In genomic region chr18:35024965-35025364, GRCh38 we compare ENCODE assay signal across 13 cellular contexts. TPM values are rescaled to one million over a fixed set of nuclear protein-coding genes. Genes with fewer than 3 reads are reported as not detected.
DNase-seq lines count a peak whose midpoint lies in the region; ATAC-seq, FAIRE-seq and TF ChIP-seq lines count a peak whose summit lies in the region.
"Had no signal": no experiment of that assay in that cellular context is flagged by ENCODE, and none has a peak within 500 bp of the region (broad histone marks: within the 10 kb centered on the region; RNA-seq: fewer than 3 reads in every experiment).

No MANE protein-coding gene starts in this region.

- POLR2A ChIA-PET in HepG2 (lab: Yijun Ruan, JAX), result interaction anchor here (1.2 kb wide), 1 partner anchor 16 kb away, joined by 5 read pairs; the partner anchor contains the start of gene MAPRE2

- H4K20me1 ChIP-seq in HepG2 (ENCODE audit: insufficient read depth, low read length), result no peaks in the 10 kb centered on the region

- peak; percentile 25; the same call in 1 of the 3 replicates for ATAC-seq in HepG2
- no peak for ATAC-seq in GM18861 (IDR thresholded peaks at IDR 0.05; ENCODE audit: unreplicated experiment)
- no peak for ATAC-seq in GM18498 (IDR thresholded peaks at IDR 0.05; ENCODE audit: unreplicated experiment)
- ATAC-seq: esophagus mucosa had no signal

- WGBS in HepG2 (ENCODE audit: low lambda C conversion rate), result 67% methylated on average over 1 of the region's 1 CpG
- 33 to 61% methylated on average over 1 of the region's 1 CpG for WGBS in testis, 2 donors

- DNase-seq in H4 (ENCODE audit: low spot score) (peak; percentile 29), dedifferentiated amniotic fluid mesenchymal stem cell (ENCODE audit: extremely low spot score) (peak; percentile 90), HepG2 (ENCODE audit: low spot score) (peak; percentile 13), testis (peak; percentile 74), SW 1271 (lab: John Stamatoyannopoulos, UW) (no peak)
- no peak for DNase-seq in effector memory CD4-positive, alpha-beta T cell
- DNase-seq: activated CD4-positive, alpha-beta T cell treated with anti-CD3 and anti-CD28 coated beads, Interleukin-2, amount 50 U/mL, for 1 hour; activated naive CD8-positive, alpha-beta T cell treated with anti-CD3 and anti-CD28 coated beads, Interleukin-2, amount 10 ng/mL, durations not matched to agents 7 days and 5 days; naive B cell; NCI-H2081 treated with DMSO at 0.1 percent for 48 hours had no signal

- intact Hi-C loops in HepG2 (cut with micrococcal nuclease; ENCODE audit: unreplicated experiment), result loop anchor here (5.0 kb wide), 1 partner anchor 48 kb away; no protein-coding TSS in a partner anchor
- intact Hi-C loops in testis (cut with DNase I; ENCODE audit: low total_unique reads), result loop anchor here (10.0 kb wide), 1 partner anchor 120 kb away; no protein-coding TSS in a partner anchor

- no peak for FAIRE-seq in HepG2 (lab: Jason Lieb, UNC)

- TF ChIP-seq CTCF in HepG2 (CRISPR knock-in tag; IDR thresholded peaks at IDR 0.05) (no peak), testis (IDR thresholded peaks at IDR 0.05) (no peak)

- H3K9ac ChIP-seq in HepG2 (ENCODE audit: insufficient read depth, low read depth, low read length), result no peak overlapping the region

- TF ChIP-seq EP300 in HepG2 (IDR thresholded peaks at IDR 0.05; ENCODE audit: low read depth in 2 of 2, low read length in 2 of 2), result no peak
- no peak for TF ChIP-seq EP300 in HepG2 (CRISPR knock-in tag; IDR thresholded peaks at IDR 0.05; ENCODE audit: borderline replicate concordance)

- H3K4me2 ChIP-seq in HepG2 (ENCODE audit: low read depth, low read length), result no peak overlapping the region

- no peak overlapping the region for H2AFZ ChIP-seq in HepG2 (ENCODE audit: low read length)

- H3K9me3 ChIP-seq in HepG2 (ENCODE audit: low read length) (no peaks in the 10 kb centered on the region), testis (no peaks in the 10 kb centered on the region)
- H3K9me3 ChIP-seq in effector memory CD4-positive, alpha-beta T cell (ENCODE audit: control insufficient read depth, low read length), result no peaks in the 10 kb centered on the region

- TF ChIP-seq RAD21 in HepG2 (CRISPR knock-in tag; IDR thresholded peaks at IDR 0.05), result no peak

- H3K4me3 ChIP-seq in HepG2 (replicated peaks in 1 of 3; ENCODE audit: insufficient read depth in 1 of 3, low read depth in 2 of 3, low read length in 3 of 3) (no peak overlapping the region), testis (no peak overlapping the region)
- H3K4me3 ChIP-seq in effector memory CD4-positive, alpha-beta T cell (ENCODE audit: insufficient read depth, low read depth, low read length, poor library complexity, severe bottlenecking), result no peak overlapping the region

- H3K27me3 ChIP-seq in HepG2 (ENCODE audit: control insufficient read depth in 1 of 2, insufficient read depth in 2 of 2, low read length in 2 of 2) (no peaks in the 10 kb centered on the region), testis (no peaks in the 10 kb centered on the region)
- no peaks in the 10 kb centered on the region for H3K27me3 ChIP-seq in effector memory CD4-positive, alpha-beta T cell (replicated peaks; ENCODE audit: control insufficient read depth, insufficient read depth, low read length, poor library complexity, severe bottlenecking)

- H3K79me2 ChIP-seq in HepG2 (ENCODE audit: insufficient read depth, low read length), result no peaks in the 10 kb centered on the region

- H3K27ac ChIP-seq in HepG2 (ENCODE audit: extremely low read length, insufficient read depth, low read length), result no peak overlapping the region
- H3K27ac ChIP-seq in testis, result no peak overlapping the region
- H3K27ac ChIP-seq in effector memory CD4-positive, alpha-beta T cell (ENCODE audit: insufficient read depth, low read length, poor library complexity, severe bottlenecking), result no peak overlapping the region

- peaks cover 26% of the 10 kb centered on the region for H3K4me1 ChIP-seq in HepG2 (ENCODE audit: insufficient read depth, low read length)
- no peaks in the 10 kb centered on the region for H3K4me1 ChIP-seq in testis
- no peaks in the 10 kb centered on the region for H3K4me1 ChIP-seq in effector memory CD4-positive, alpha-beta T cell (ENCODE audit: control insufficient read depth, insufficient read depth, low read length, poor library complexity, severe bottlenecking)

- CTCF ChIA-PET in HepG2 (lab: Yijun Ruan, JAX; ENCODE audit: low intra/inter-chr PET ratio, low total read pairs), result no interaction called here

- TF ChIP-seq POLR2A in HepG2 (IDR thresholded peaks at IDR 0.05; ENCODE audit: insufficient read depth in 1 of 2, low read depth in 2 of 2, low read length in 2 of 2) (no peak), testis (IDR thresholded peaks at IDR 0.05) (no peak)

- in situ Hi-C loops in HepG2 (cut with HindIII; ENCODE audit: extremely low pct_ligation_motif_present, low pct_unique_long_range_greater_than_20kb), result loop anchor here (25.0 kb wide), 1 partner anchor 112 kb away; no protein-coding TSS in a partner anchor

- H3K36me3 ChIP-seq in HepG2 (replicated peaks in 1 of 2; ENCODE audit: control insufficient read depth in 1 of 2, insufficient read depth in 2 of 2, low read length in 2 of 2) (no peaks in the 10 kb centered on the region; a peak in 1 of 5 replicates), testis (ENCODE audit: low read depth, missing control alignments) (no peaks in the 10 kb centered on the region)
- no peaks in the 10 kb centered on the region for H3K36me3 ChIP-seq in effector memory CD4-positive, alpha-beta T cell (ENCODE audit: control insufficient read depth, insufficient read depth, low read length)

- BruUV-seq in HepG2 (replicated peaks; lab: Mats Ljungman, UMichigan), result no TSS peak

TF ChIP-seq in HepG2, 621 proteins besides CTCF, POLR2A, EP300 and RAD21 (continues in another document):
- TF ChIP-seq MAFG (CRISPR knock-in tag; IDR thresholded peaks at IDR 0.05), result no peak
- no peak for TF ChIP-seq FUBP1 (CRISPR knock-in tag; IDR thresholded peaks at IDR 0.05; ENCODE audit: borderline replicate concordance)

RNA-seq across cellular contexts. Expression of gene MAPRE2, which starts 16.2 kb away (rescaled TPM):
- 20.7 and 32.6 TPM in 2 replicates for total RNA-seq in H4 (2014; rRNA removed; shearing (Covaris generic))
- total RNA-seq in HepG2 (2016; rRNA removed; fragmentation: Illumina TruSeq; extraction: Trizol), result 34.5 and 59.9 TPM in 2 replicates
- 3.2 and 3.3 TPM in 2 replicates for total RNA-seq in HepG2 (2016; cell fraction: cytosol; rRNA removed; fragmentation: Illumina TruSeq; extraction: Trizol; ENCODE audit: low read depth)
- 28.5 and 57.7 TPM in 2 replicates for total RNA-seq in HepG2 (2016; cell fraction: insoluble cytoplasmic fraction; rRNA removed; fragmentation: Illumina TruSeq; extraction: Trizol)
- total RNA-seq in HepG2 (2016; cell fraction: membrane; rRNA removed; fragmentation: Illumina TruSeq; extraction: Trizol), result 11.0 and 11.4 TPM in 2 replicates
- 35.9 and 36.8 TPM in 2 replicates for total RNA-seq in HepG2 (2016; cell fraction: nucleus; rRNA removed; fragmentation: Illumina TruSeq; extraction: Trizol)
- 45.9 and 67.9 TPM in 2 replicates for polyA plus RNA-seq in HepG2 (2011; rRNA removed)
- polyA plus RNA-seq in HepG2 (2011; cell fraction: cytosol; rRNA removed), result 44.7 and 50.7 TPM in 2 replicates
- polyA plus RNA-seq in HepG2 (2011; cell fraction: nucleus; rRNA removed), result 22.5 and 24.0 TPM in 2 replicates
- polyA plus RNA-seq in HepG2 (2012), result 38.3 and 53.1 TPM in 2 replicates
- 2.5 and 2.7 TPM in 2 replicates for polyA plus RNA-seq in HepG2 (2016; cell fraction: cytosol; fragmentation: Illumina TruSeq; extraction: Trizol; ENCODE audit: low read depth)
- 79.4 and 84.4 TPM in 2 replicates for polyA plus RNA-seq in HepG2 (2016; cell fraction: insoluble cytoplasmic fraction; fragmentation: Illumina TruSeq; extraction: Trizol; ENCODE audit: low read depth)
- 9.2 and 9.5 TPM in 2 replicates for polyA plus RNA-seq in HepG2 (2016; cell fraction: membrane; fragmentation: Illumina TruSeq; extraction: Trizol; ENCODE audit: low read depth)
- 23.3 and 29.2 TPM in 2 replicates for polyA plus RNA-seq in HepG2 (2016; cell fraction: nucleus; fragmentation: Illumina TruSeq; extraction: Trizol; ENCODE audit: insufficient read depth, low read depth)
- 44.6 and 79.7 TPM in 2 replicates for polyA minus RNA-seq in HepG2 (2011; rRNA and poly(A)+ RNA removed; ENCODE audit: low replicate concordance)
- polyA minus RNA-seq in HepG2 (2011; cell fraction: cytosol; rRNA and poly(A)+ RNA removed), result 60.2 and 76.8 TPM in 2 replicates
- 83.6 and 91.6 TPM in 2 replicates for polyA minus RNA-seq in HepG2 (2011; cell fraction: nucleus; rRNA and poly(A)+ RNA removed)
- 10 to 100 TPM; 15.2 to 17.2 TPM for total RNA-seq in testis
- 14.8 TPM for polyA plus RNA-seq in testis (ENCODE audit: insufficient read depth, low read depth, low replicate concordance)

Comparison
In these comparisons a context has a peak if more than half of its experiments do, and no peak if none do; other contexts are left out.
1. DNase-seq: peak in H4 (single experiment), dedifferentiated amniotic fluid mesenchymal stem cell (single experiment), HepG2 (single experiment) and testis (single experiment); none in SW 1271 (0 of 2) and effector memory CD4-positive, alpha-beta T cell (0 of 3).